Comparison of ENCODE assay signal across 1 cellular context in genomic region chr4:4541661-4542570, GRCh38.
TF ChIP-seq lines count a peak whose summit lies in the region.

Gene STX18, minus strand, starts transcription at chr4:4542048. Its CDS starts 84 bp downstream, at chr4:4541964.

TF ChIP-seq in HepG2, 621 proteins besides CTCF, POLR2A, EP300 and RAD21 (continued from another document and continues in another):
- TF ChIP-seq AFF4 (CRISPR knock-in tag; IDR thresholded peaks at IDR 0.05) (no peak; the same call in none of the 2 replicates), ZNF281 (CRISPR knock-in tag; IDR thresholded peaks at IDR 0.05; ENCODE audit: borderline replicate concordance) (peak; percentile 79), ZNF331 (CRISPR knock-in tag; IDR thresholded peaks at IDR 0.05) (peak; percentile 97), SATB2 (CRISPR knock-in tag; IDR thresholded peaks at IDR 0.05) (no peak), SMC3 (IDR thresholded peaks at IDR 0.05; ENCODE audit: low read length) (peak; percentile 24; the same call in 1 of the 2 replicates), CEBPZ (IDR thresholded peaks at IDR 0.05; ENCODE audit: low read length) (no peak), ZNF563 (CRISPR knock-in tag; IDR thresholded peaks at IDR 0.05) (peak; percentile 94), RCOR2 (CRISPR knock-in tag; IDR thresholded peaks at IDR 0.05) (peak; percentile 63; the same call in 1 of the 2 replicates), ZNF367 (CRISPR knock-in tag; IDR thresholded peaks at IDR 0.05; ENCODE audit: borderline replicate concordance) (peak; percentile 76; the same call in 1 of the 2 replicates), ZNF644 (CRISPR knock-in tag; IDR thresholded peaks at IDR 0.05; ENCODE audit: low read depth) (peak; percentile 65), NR3C1 (CRISPR knock-in tag; IDR thresholded peaks at IDR 0.05) (no peak), BRCA1 (CRISPR knock-in tag; IDR thresholded peaks at IDR 0.05) (peak; percentile 88; the same call in 1 of the 2 replicates), GTF2F1 (IDR thresholded peaks at IDR 0.05; ENCODE audit: low read length) (0 out of 2 replicates have a peak, but pooled peaks have one; percentile 65), BRF2 (CRISPR knock-in tag; IDR thresholded peaks at IDR 0.05) (peak; percentile 97), DNMT1 (CRISPR knock-in tag; IDR thresholded peaks at IDR 0.05) (peak; percentile 99), FOXP4 (CRISPR knock-in tag; IDR thresholded peaks at IDR 0.05) (peak; percentile 74), XBP1 (CRISPR knock-in tag; IDR thresholded peaks at IDR 0.05) (0 out of 2 replicates have a peak, but pooled peaks have one; percentile 71), ETV5 (CRISPR knock-in tag; IDR thresholded peaks at IDR 0.05; ENCODE audit: borderline replicate concordance) (peak; percentile 84), ZNF512 (CRISPR knock-in tag; IDR thresholded peaks at IDR 0.05) (peak; percentile 83; the same call in 1 of the 2 replicates), PREB (CRISPR knock-in tag; IDR thresholded peaks at IDR 0.05) (no peak), ZNF558 (CRISPR knock-in tag; IDR thresholded peaks at IDR 0.05; ENCODE audit: borderline replicate concordance) (no peak), TERF1 (CRISPR knock-in tag; IDR thresholded peaks at IDR 0.05) (peak; percentile 96; the same call in 1 of the 2 replicates), ELF4 (CRISPR knock-in tag; IDR thresholded peaks at IDR 0.05; ENCODE audit: borderline replicate concordance) (0 out of 2 replicates have a peak, but pooled peaks have one; percentile 78), GLI4 (CRISPR knock-in tag; IDR thresholded peaks at IDR 0.05; ENCODE audit: borderline replicate concordance) (peak; percentile 60; the same call in 1 of the 2 replicates), ATM (IDR thresholded peaks at IDR 0.05; ENCODE audit: borderline replicate concordance) (no peak), ZNF784 (CRISPR knock-in tag; IDR thresholded peaks at IDR 0.05; ENCODE audit: borderline replicate concordance) (peak; percentile 93), ZNF781 (CRISPR knock-in tag; IDR thresholded peaks at IDR 0.05; ENCODE audit: borderline replicate concordance, not compliant biosample characterization) (peak; percentile 93), CAMTA2 (CRISPR knock-in tag; IDR thresholded peaks at IDR 0.05; ENCODE audit: borderline replicate concordance) (no peak; the same call in 1 of the 2 replicates), SMAD1 (CRISPR knock-in tag; IDR thresholded peaks at IDR 0.05; ENCODE audit: borderline replicate concordance, low read depth) (0 out of 2 replicates have a peak, but pooled peaks have one; percentile 55), ZNF30 (CRISPR knock-in tag; IDR thresholded peaks at IDR 0.05) (no peak), STAT6 (CRISPR knock-in tag; IDR thresholded peaks at IDR 0.05; ENCODE audit: borderline replicate concordance) (no peak), ZNF672 (CRISPR knock-in tag; IDR thresholded peaks at IDR 0.05) (peak; percentile 85; the same call in 1 of the 2 replicates), ATF5 (CRISPR knock-in tag; IDR thresholded peaks at IDR 0.05; ENCODE audit: low read depth) (0 out of 2 replicates have a peak, but pooled peaks have one; percentile 35)
